In genomic region chr4:797066-797465, GRCh38 we compare ENCODE assay signal across 20 cellular contexts. TPM values are rescaled to one million over a fixed set of nuclear protein-coding genes. Genes with fewer than 3 reads are reported as not detected.
DNase-seq lines count a peak whose midpoint lies in the region; ATAC-seq, FAIRE-seq and TF ChIP-seq lines count a peak whose summit lies in the region.
"Had no signal": no experiment of that assay in that cellular context is flagged by ENCODE, and none has a peak within 500 bp of the region (broad histone marks: within the 10 kb centered on the region; RNA-seq: fewer than 3 reads in every experiment).

No MANE protein-coding gene starts in this region.

- no peak for FAIRE-seq in small intestine (lab: Jason Lieb, UNC)
- FAIRE-seq: TTC549 had no signal

- peak overlapping the region; percentile 42; the same call in 1 of the 2 replicates for H2AFZ ChIP-seq in OCI-LY7 (ENCODE audit: low read length)

- TF ChIP-seq CTCF in OCI-LY7 (conservative IDR thresholded peaks at IDR 0.05; ENCODE audit: low read length) = no peak

- BruUV-seq in OCI-LY7 (replicated peaks; lab: Mats Ljungman, UMichigan) = no TSS peak

- no peaks in the 10 kb centered on the region for H3K79me2 ChIP-seq in OCI-LY7 (ENCODE audit: insufficient read depth, low read depth, low read length)

- peak overlapping the region; percentile 50 for H3K4me2 ChIP-seq in OCI-LY7 (ENCODE audit: low read length)

- peaks cover 8% of the 10 kb centered on the region; the same call in 1 of the 2 replicates for H3K9me3 ChIP-seq in OCI-LY7 (ENCODE audit: low read length)
- H3K9me3 ChIP-seq in small intestine (ENCODE audit: control insufficient read depth, low read depth) = no peaks in the 10 kb centered on the region
- H3K9me3 ChIP-seq: heart left ventricle had no signal

- H3K4me1 ChIP-seq in OCI-LY7 (ENCODE audit: insufficient read depth, low read length, poor library complexity, severe bottlenecking) = peaks cover 72% of the 10 kb centered on the region
- H3K4me1 ChIP-seq in small intestine (ENCODE audit: control insufficient read depth in 2 of 2, insufficient read depth in 1 of 2, low read depth in 1 of 2, low read length in 1 of 2) = peaks cover 3 to 5% of the 10 kb centered on the region in 2 donors

- H3K9me2 ChIP-seq in OCI-LY7 (ENCODE audit: insufficient read depth, low read length) = no peaks in the 10 kb centered on the region

- H3K36me3 ChIP-seq in OCI-LY7 (ENCODE audit: insufficient read depth, low read length) (peaks cover 4% of the 10 kb centered on the region; the same call in 1 of the 2 replicates), small intestine (ENCODE audit: control insufficient read depth in 2 of 2, insufficient read depth in 2 of 2, low read length in 2 of 2) (no peaks in the 10 kb centered on the region)
- H3K36me3 ChIP-seq: cardiac muscle cell, heart left ventricle had no signal

- no peaks in the 10 kb centered on the region for H4K20me1 ChIP-seq in OCI-LY7 (ENCODE audit: insufficient read depth, low read length)

- POLR2A ChIA-PET in OCI-LY7 (lab: Charles Lee) = interaction anchor here (0.9 to 1.6 kb wide), 3 partner anchors 9 to 15 kb away, joined by 3 to 7 read pairs (median 6); no protein-coding TSS in a partner anchor

- H3K27ac ChIP-seq in OCI-LY7 (ENCODE audit: low read depth, low read length, poor library complexity, severe bottlenecking) (peak overlapping the region; percentile 45), small intestine (ENCODE audit: low read depth in 1 of 2, low read length in 1 of 2) (no peak overlapping the region)
- H3K27ac ChIP-seq: cardiac muscle cell, heart left ventricle had no signal

- H3K4me3 ChIP-seq in OCI-LY7 (ENCODE audit: low read depth, low read length, poor library complexity, severe bottlenecking) = no peak overlapping the region
- no peak overlapping the region for H3K4me3 ChIP-seq in small intestine (ENCODE audit: low read depth in 1 of 2, low read length in 2 of 2)
- H3K4me3 ChIP-seq: cardiac muscle cell, heart left ventricle had no signal

- CTCF ChIA-PET in OCI-LY7 (lab: Charles Lee; ENCODE audit: unreplicated experiment) = no interaction called here

- H3K27me3 ChIP-seq in small intestine (ENCODE audit: control insufficient read depth in 2 of 2, insufficient read depth in 2 of 2, low read length in 2 of 2) = peaks cover 6 to 16% of the 10 kb centered on the region in 2 donors

- intact Hi-C loops in OCI-LY7 (cut with micrococcal nuclease; ENCODE audit: unreplicated experiment) = no loop called here

- 44 to 62% (median 49%) methylated on average over 4 of the region's 4 CpGs for WGBS in small intestine, 3 donors

- ATAC-seq in GM19467 (IDR thresholded peaks at IDR 0.05; ENCODE audit: unreplicated experiment) (no peak), GM21723 (IDR thresholded peaks at IDR 0.05; ENCODE audit: unreplicated experiment) (no peak)
- ATAC-seq in activated CD4-positive, CD25-positive, alpha-beta regulatory T cell treated with anti-CD3 and anti-CD28 coated beads, Interleukin-2, amount 50 U/mL, for 24 hours = no peak
- ATAC-seq: HCT116, heart left ventricle had no signal

- DNase-seq in NCI-H2196 (lab: John Stamatoyannopoulos, UW; ENCODE audit: unreplicated experiment) (peak; percentile 13), NCI-H2196 treated with DMSO at 0.1 percent for 48 hours (lab: John Stamatoyannopoulos, UW; ENCODE audit: unreplicated experiment) (no peak), NCI-H1930 (lab: John Stamatoyannopoulos, UW) (peak; percentile 9 to 26), OCI-LY7 (ENCODE audit: low spot score) (peak; percentile 52), small intestine (peak; percentile 44)
- DNase-seq: ACHN; activated CD4-positive, alpha-beta memory T cell treated with anti-CD3 and anti-CD28 coated beads, Interleukin-2, amount 10 ng/mL, durations not matched to agents 7 days and 5 days; activated naive CD8-positive, alpha-beta T cell treated with anti-CD3 and anti-CD28 coated beads, Interleukin-2, amount 10 ng/mL, durations not matched to agents 7 days and 5 days; CD4-positive, alpha-beta memory T cell; effector CD4-positive, alpha-beta T cell; heart left ventricle; mesenchymal stem cell; NCI-H510A; nephron progenitor cell had no signal

RNA-seq across cellular contexts. Expression of gene CPLX1, which starts 28.9 kb away (rescaled TPM):
- 0.25 and 0.57 TPM in 2 replicates for total RNA-seq in OCI-LY7 (2014; rRNA removed; shearing (Covaris generic))
- 0.21 and 0.28 TPM in 2 replicates for total RNA-seq in OCI-LY7 (2022)
- polyA plus RNA-seq in small intestine = 1 to 10 TPM in 1 of 3 donors, not detected in 2; 2.6 TPM
